1 cellular context compared by ENCODE assay signal in the genomic region with DNA sequence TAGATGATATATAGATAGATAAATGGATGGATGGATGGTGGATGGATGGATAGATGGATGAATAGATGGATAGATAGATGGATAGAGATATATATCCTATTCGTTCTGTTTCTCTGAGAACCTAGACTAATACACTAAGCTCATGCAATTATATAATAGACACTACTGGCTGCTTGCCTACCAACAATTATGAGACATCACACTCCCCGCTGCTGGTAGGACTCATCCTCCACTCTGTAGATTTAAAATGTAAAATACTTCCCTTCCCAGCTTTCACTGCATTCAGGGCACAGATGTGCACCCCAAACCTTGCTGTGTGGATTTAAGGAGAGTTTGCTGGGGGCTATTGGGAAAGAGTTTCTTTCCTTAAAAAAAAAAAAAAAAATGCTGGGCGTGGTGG.
TF ChIP-seq lines count a peak whose summit lies in the region.

No MANE protein-coding gene starts in this region.

TF ChIP-seq in H1, 55 proteins besides CTCF, POLR2A, EP300 and RAD21 (continued from another document):
- TF ChIP-seq E2F6 (IDR thresholded peaks at IDR 0.05): no peak
- TF ChIP-seq CBX5 (IDR thresholded peaks at IDR 0.05; ENCODE audit: low read depth, low read length): no peak
- TF ChIP-seq RBBP5 (IDR thresholded peaks at IDR 0.05; ENCODE audit: borderline replicate concordance, low read depth, low read length): no peak
- TF ChIP-seq PHF8 (conservative IDR thresholded peaks at IDR 0.05; ENCODE audit: low read depth, low read length): no peak
- TF ChIP-seq GABPA (IDR thresholded peaks at IDR 0.05; ENCODE audit: borderline replicate concordance, insufficient read depth, low read length): no peak
- TF ChIP-seq CTBP2 (IDR thresholded peaks at IDR 0.05; ENCODE audit: borderline replicate concordance, insufficient read depth, insufficient read length, low read length): no peak
- no peak for TF ChIP-seq ASH2L (IDR thresholded peaks at IDR 0.05; ENCODE audit: low read length)
- no peak for TF ChIP-seq POU5F1 (IDR thresholded peaks at IDR 0.05; ENCODE audit: low read depth, low read length)
